ENCODE assay signal across 8 cellular contexts in the genomic region with DNA sequence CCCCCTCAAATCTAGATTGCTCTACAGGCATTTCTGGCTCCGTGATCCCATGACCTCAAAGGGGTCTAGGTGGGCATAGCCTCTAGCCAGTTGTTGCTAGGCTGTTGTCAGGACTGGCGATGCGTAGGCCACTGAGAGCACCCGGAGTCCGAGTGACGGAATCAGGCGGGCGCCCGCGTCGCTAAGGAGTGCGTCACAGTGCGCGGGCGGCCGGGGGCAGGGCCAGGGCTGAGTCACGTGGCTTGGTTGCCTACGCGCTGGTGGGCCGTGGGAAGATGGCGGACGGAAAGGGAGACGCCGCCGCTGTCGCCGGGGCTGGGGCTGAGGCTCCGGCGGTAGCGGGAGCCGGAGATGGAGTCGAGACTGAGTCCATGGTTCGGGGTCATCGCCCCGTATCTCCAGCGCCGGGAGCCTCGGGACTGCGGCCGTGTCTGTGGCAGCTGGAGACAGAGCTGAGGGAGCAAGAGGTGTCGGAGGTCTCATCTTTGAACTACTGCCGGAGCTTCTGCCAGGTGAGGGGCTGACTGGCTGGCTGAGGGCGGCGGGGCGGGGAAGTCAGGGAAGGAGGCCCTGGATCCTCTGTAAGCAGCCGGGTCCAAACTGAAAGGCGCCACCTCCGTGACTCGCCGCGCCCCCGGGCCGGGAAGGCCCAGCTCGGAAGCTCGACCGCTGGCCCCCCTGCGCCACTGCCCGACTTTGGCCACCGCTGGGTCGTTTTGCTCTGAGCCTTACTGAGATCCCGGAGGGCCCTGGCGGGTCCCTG. TPM values are rescaled to one million over a fixed set of nuclear protein-coding genes. Genes with fewer than 3 reads are reported as not detected.
A peak's percentile ranks its signal among the peaks of the same experiment; 100 is the strongest.
DNase-seq lines count a peak whose midpoint lies in the region; ATAC-seq, FAIRE-seq and TF ChIP-seq lines count a peak whose summit lies in the region.

A gene with protein sequence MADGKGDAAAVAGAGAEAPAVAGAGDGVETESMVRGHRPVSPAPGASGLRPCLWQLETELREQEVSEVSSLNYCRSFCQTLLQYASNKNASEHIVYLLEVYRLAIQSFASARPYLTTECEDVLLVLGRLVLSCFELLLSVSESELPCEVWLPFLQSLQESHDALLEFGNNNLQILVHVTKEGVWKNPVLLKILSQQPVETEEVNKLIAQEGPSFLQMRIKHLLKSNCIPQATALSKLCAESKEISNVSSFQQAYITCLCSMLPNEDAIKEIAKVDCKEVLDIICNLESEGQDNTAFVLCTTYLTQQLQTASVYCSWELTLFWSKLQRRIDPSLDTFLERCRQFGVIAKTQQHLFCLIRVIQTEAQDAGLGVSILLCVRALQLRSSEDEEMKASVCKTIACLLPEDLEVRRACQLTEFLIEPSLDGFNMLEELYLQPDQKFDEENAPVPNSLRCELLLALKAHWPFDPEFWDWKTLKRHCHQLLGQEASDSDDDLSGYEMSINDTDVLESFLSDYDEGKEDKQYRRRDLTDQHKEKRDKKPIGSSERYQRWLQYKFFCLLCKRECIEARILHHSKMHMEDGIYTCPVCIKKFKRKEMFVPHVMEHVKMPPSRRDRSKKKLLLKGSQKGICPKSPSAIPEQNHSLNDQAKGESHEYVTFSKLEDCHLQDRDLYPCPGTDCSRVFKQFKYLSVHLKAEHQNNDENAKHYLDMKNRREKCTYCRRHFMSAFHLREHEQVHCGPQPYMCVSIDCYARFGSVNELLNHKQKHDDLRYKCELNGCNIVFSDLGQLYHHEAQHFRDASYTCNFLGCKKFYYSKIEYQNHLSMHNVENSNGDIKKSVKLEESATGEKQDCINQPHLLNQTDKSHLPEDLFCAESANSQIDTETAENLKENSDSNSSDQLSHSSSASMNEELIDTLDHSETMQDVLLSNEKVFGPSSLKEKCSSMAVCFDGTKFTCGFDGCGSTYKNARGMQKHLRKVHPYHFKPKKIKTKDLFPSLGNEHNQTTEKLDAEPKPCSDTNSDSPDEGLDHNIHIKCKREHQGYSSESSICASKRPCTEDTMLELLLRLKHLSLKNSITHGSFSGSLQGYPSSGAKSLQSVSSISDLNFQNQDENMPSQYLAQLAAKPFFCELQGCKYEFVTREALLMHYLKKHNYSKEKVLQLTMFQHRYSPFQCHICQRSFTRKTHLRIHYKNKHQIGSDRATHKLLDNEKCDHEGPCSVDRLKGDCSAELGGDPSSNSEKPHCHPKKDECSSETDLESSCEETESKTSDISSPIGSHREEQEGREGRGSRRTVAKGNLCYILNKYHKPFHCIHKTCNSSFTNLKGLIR (N-terminal part only) (plus strand): TSS at position 263 of the 763 bp plus-strand sequence. CDS start 13 bp downstream, at position 276.

- H3K27ac ChIP-seq in OCI-LY3 (ENCODE audit: low read length) (peak within 1 kb of the TSS; percentile 28; the same call in 1 of the 2 replicates), endothelial cell of umbilical vein (ENCODE audit: insufficient read depth, low read depth, low read length) (peak within 1 kb of the TSS; percentile 79)

- H3K4me3 Mint-ChIP-seq in Calu3 (ENCODE audit: low read depth, unreplicated experiment), result no peak within 1 kb of the TSS

- peak; percentile 82 for TF ChIP-seq POLR2A in endothelial cell of umbilical vein (IDR thresholded peaks at IDR 0.05; ENCODE audit: low read depth, low read length)

- H3K9ac ChIP-seq in OCI-LY3 (ENCODE audit: low read length) (peak within 1 kb of the TSS; percentile 65), endothelial cell of umbilical vein (replicated peaks; ENCODE audit: extremely low read depth, insufficient read depth, low read length) (peak within 1 kb of the TSS; percentile 93)

- H3K27me3 ChIP-seq in OCI-LY3 (ENCODE audit: low read depth, low read length) (no peaks in the 10 kb centered on the region), endothelial cell of umbilical vein (ENCODE audit: control insufficient read depth in 2 of 2, insufficient read depth in 2 of 2, low read length in 2 of 2) (peaks cover 5 to 11% of the 10 kb centered on the region in 2 experiments)

- peaks cover 46% of the 10 kb centered on the region for H4K20me1 ChIP-seq in OCI-LY3 (ENCODE audit: insufficient read depth, low read length)
- H4K20me1 ChIP-seq in endothelial cell of umbilical vein (replicated peaks; ENCODE audit: control insufficient read depth, extremely low read depth, insufficient read depth, low read length), result peaks cover 2% of the 10 kb centered on the region

- intact Hi-C loops in Calu3 (cut with micrococcal nuclease; ENCODE audit: unreplicated experiment), result no loop called here
- intact Hi-C loops in endothelial cell of umbilical vein (cut with micrococcal nuclease), result loop anchor here (1.0 kb wide), 1 partner anchor 97 kb away; a partner anchor contains a TSS

- H3K9me3 ChIP-seq in OCI-LY3 (ENCODE audit: insufficient read depth, low read length) (no peaks in the 10 kb centered on the region), endothelial cell of umbilical vein (replicated peaks; ENCODE audit: control insufficient read depth, insufficient read depth, low read length) (no peaks in the 10 kb centered on the region)

- H3K9me1 ChIP-seq in endothelial cell of umbilical vein (replicated peaks; ENCODE audit: control insufficient read depth, extremely low read depth, insufficient read depth, low read length), result no peaks in the 10 kb centered on the region

- peak; percentile 96 for DNase-seq in Calu3
- peak; percentile 97 for DNase-seq in HuH-7 (ENCODE audit: low spot score)
- DNase-seq in activated CD8-positive, alpha-beta memory T cell treated with anti-CD3 and anti-CD28 coated beads, Interleukin-2, amount 50 U/mL, for 4 hours, result peak; percentile 97
- peak; percentile 95 for DNase-seq in endothelial cell of umbilical vein (ENCODE audit: low read depth, low spot score)
- peak; percentile 95 for DNase-seq in midbrain (lab: John Stamatoyannopoulos, UW)
- peak; percentile 92 to 94 for DNase-seq in stimulated activated CD8-positive, alpha-beta memory T cell treated with anti-CD3 and anti-CD28 coated beads, Interleukin-15, amount 100 ng/mL, for 48 hours (ENCODE audit: low read depth in 2 of 2)

- POLR2A ChIA-PET in endothelial cell of umbilical vein (lab: Charles Lee), result no interaction called here

- H3K4me1 ChIP-seq in OCI-LY3 (ENCODE audit: low read length) (peaks cover 12% of the 10 kb centered on the region), endothelial cell of umbilical vein (ENCODE audit: control insufficient read depth, extremely low read depth, insufficient read depth, low read length) (peaks cover 15% of the 10 kb centered on the region)

- CTCF ChIA-PET in Calu3 (lab: Charles Lee), result interaction anchor here (0.6 to 1.5 kb wide), 3 partner anchors 24 to 137 kb away, joined by 5 to 6 read pairs (median 5); no protein-coding TSS in a partner anchor
- CTCF ChIA-PET in endothelial cell of umbilical vein (lab: Charles Lee), result interaction anchor here (0.6 to 3.5 kb wide), 9 partner anchors 9 to 277 kb away, joined by 3 to 18 read pairs (median 7); no protein-coding TSS in a partner anchor

- no peak for TF ChIP-seq CTCF in Calu3 (IDR thresholded peaks at IDR 0.05; ENCODE audit: unreplicated experiment)
- TF ChIP-seq CTCF in OCI-LY3 (IDR thresholded peaks at IDR 0.05; ENCODE audit: low read depth, low read length), result no peak
- TF ChIP-seq CTCF in endothelial cell of umbilical vein (IDR thresholded peaks at IDR 0.05; ENCODE audit: extremely low read depth in 1 of 2, insufficient read depth in 1 of 2, low read depth in 1 of 2, low read length in 2 of 2), result no peak

- no peaks in the 10 kb centered on the region for H3K36me3 Mint-ChIP-seq in Calu3 (ENCODE audit: insufficient read depth, unreplicated experiment)

- H3K4me2 ChIP-seq in OCI-LY3 (ENCODE audit: low read length), result peak within 1 kb of the TSS; percentile 97
- peak within 1 kb of the TSS; percentile 93 for H3K4me2 ChIP-seq in endothelial cell of umbilical vein (ENCODE audit: insufficient read depth, low read length)

- no peaks in the 10 kb centered on the region for H3K4me1 Mint-ChIP-seq in Calu3 (ENCODE audit: low read depth, unreplicated experiment)

- H3K9me3 Mint-ChIP-seq in Calu3 (ENCODE audit: low read depth, unreplicated experiment), result no peaks in the 10 kb centered on the region

- no TSS peak for BruUV-seq in Calu3 (replicated peaks; lab: Mats Ljungman, UMichigan)
- BruUV-seq in endothelial cell of umbilical vein (replicated peaks; lab: Mats Ljungman, UMichigan), result no TSS peak

- H3K79me2 ChIP-seq in OCI-LY3 (ENCODE audit: low read length) (peaks cover 56% of the 10 kb centered on the region), endothelial cell of umbilical vein (ENCODE audit: control insufficient read depth, insufficient read depth, low read length) (peaks cover 51% of the 10 kb centered on the region)

- H2AFZ ChIP-seq in OCI-LY3 (ENCODE audit: low read depth, low read length), result peak within 1 kb of the TSS; percentile 74
- peak within 1 kb of the TSS; percentile 85 for H2AFZ ChIP-seq in endothelial cell of umbilical vein (ENCODE audit: low read depth, low read length)

- peak within 1 kb of the TSS; percentile 83 for H3K4me3 ChIP-seq in OCI-LY3 (ENCODE audit: low read length)
- H3K4me3 ChIP-seq in endothelial cell of umbilical vein (replicated peaks in 1 of 3; ENCODE audit: insufficient read depth in 1 of 3, low read depth in 1 of 3, low read length in 3 of 3), result peak within 1 kb of the TSS; percentile 66 to 93 (median 87)

- FAIRE-seq in endothelial cell of umbilical vein (lab: Jason Lieb, UNC), result peak; percentile 82

- peak; percentile 89 for ATAC-seq in GM21515 (IDR thresholded peaks at IDR 0.05; ENCODE audit: unreplicated experiment)

- dilution Hi-C loops in endothelial cell of umbilical vein (cut with MboI; ENCODE audit: extremely low pct_ligation_motif_present, low sequenced_read_pairs), result no loop called here

- no peaks in the 10 kb centered on the region for H3K27me3 Mint-ChIP-seq in Calu3 (ENCODE audit: unreplicated experiment)

- H3K36me3 ChIP-seq in OCI-LY3 (replicated peaks; ENCODE audit: low read depth, low read length) (peaks cover 3% of the 10 kb centered on the region), endothelial cell of umbilical vein (ENCODE audit: control insufficient read depth in 2 of 2, extremely low read depth in 1 of 2, insufficient read depth in 2 of 2, low read length in 2 of 2) (no peaks in the 10 kb centered on the region)

- no peak within 1 kb of the TSS for H3K27ac Mint-ChIP-seq in Calu3 (ENCODE audit: unreplicated experiment)

TF ChIP-seq in endothelial cell of umbilical vein, 7 proteins besides CTCF, POLR2A, EP300 and RAD21 (continues in another document):
- TF ChIP-seq FOS (IDR thresholded peaks at IDR 0.05; ENCODE audit: borderline replicate concordance, insufficient read depth, low read length), result peak; percentile 28

RNA-seq across cellular contexts. Expression of the gene that starts here (rescaled TPM):
- 11.7 and 12.9 TPM in 2 replicates for total RNA-seq in Calu3 (2022)
- total RNA-seq in endothelial cell of umbilical vein, result 9.0 and 9.4 TPM in 2 replicates
- 1.6 and 2.7 TPM in 2 replicates for polyA plus RNA-seq in endothelial cell of umbilical vein
- 3.2 and 3.7 TPM in 2 replicates for polyA plus RNA-seq in endothelial cell of umbilical vein (2011; cell fraction: cytosol; rRNA removed)
- 9.7 and 11.2 TPM in 2 replicates for polyA plus RNA-seq in endothelial cell of umbilical vein (2011; cell fraction: nucleus; rRNA removed)
- polyA plus RNA-seq in endothelial cell of umbilical vein (2012), result 5.6 and 6.2 TPM in 2 replicates
- 8.0 and 8.3 TPM in 2 replicates for polyA minus RNA-seq in endothelial cell of umbilical vein
- polyA minus RNA-seq in endothelial cell of umbilical vein (2011; cell fraction: cytosol; rRNA and poly(A)+ RNA removed), result 8.5 TPM
- polyA minus RNA-seq in endothelial cell of umbilical vein (2011; cell fraction: nucleus; rRNA and poly(A)+ RNA removed), result 9.3 and 14.5 TPM in 2 replicates

Comparison
In these comparisons a context has a peak if more than half of its experiments do, and no peak if none do; other contexts are left out.
1. Peak in every context shown above with its lines: DNase-seq, ATAC-seq, H3K4me3 ChIP-seq and H3K27ac ChIP-seq.